13 cellular contexts compared by ENCODE assay signal in the genomic region with DNA sequence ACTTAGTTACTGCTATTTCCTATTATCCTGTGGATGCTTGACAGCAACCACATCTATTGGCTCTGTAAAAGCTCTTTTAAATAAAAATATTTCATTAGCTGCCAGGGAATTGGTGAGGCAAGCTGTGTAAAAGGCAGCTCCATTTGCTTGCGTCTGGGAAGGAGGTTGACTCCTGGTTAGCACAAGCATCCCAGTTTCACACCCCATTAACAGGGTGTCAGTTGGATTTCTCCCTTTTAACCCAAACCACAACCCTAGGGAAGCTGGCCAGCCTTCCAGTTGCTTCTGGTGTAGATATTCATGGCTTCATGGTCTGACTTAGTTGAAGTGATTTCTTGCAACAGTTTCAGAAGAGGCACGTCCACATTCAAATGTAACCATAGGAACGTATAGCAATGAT.
"Had no signal": no experiment of that assay in that cellular context is flagged by ENCODE, and none has a peak within 500 bp of the region (broad histone marks: within the 10 kb centered on the region; RNA-seq: fewer than 3 reads in every experiment).

No MANE protein-coding gene starts in this region.

- H3K9me3 ChIP-seq: upper lobe of left lung had no signal

- ATAC-seq: esophagus mucosa; naive thymus-derived CD4-positive, alpha-beta T cell had no signal

- H3K27me3 Mint-ChIP-seq: activated naive CD8-positive, alpha-beta T cell treated with anti-CD3 and anti-CD28 coated beads, Interleukin-2, amount 10 ng/mL, durations not matched to agents 7 days and 5 days had no signal

- H3K4me3 Mint-ChIP-seq: activated naive CD8-positive, alpha-beta T cell treated with anti-CD3 and anti-CD28 coated beads, Interleukin-2, amount 10 ng/mL, durations not matched to agents 7 days and 5 days; stimulated activated naive CD8-positive, alpha-beta T cell treated with anti-CD3 and anti-CD28 coated beads, Interleukin-15, Interleukin-2, amounts not matched to agents 100 ng/mL and 50 ng/mL, for 24 hours had no signal

- H3K36me3 Mint-ChIP-seq: activated naive CD8-positive, alpha-beta T cell treated with anti-CD3 and anti-CD28 coated beads, Interleukin-2, amount 10 ng/mL, durations not matched to agents 7 days and 5 days had no signal

- DNase-seq: activated CD4-positive, alpha-beta T cell treated with anti-CD3 and anti-CD28 coated beads, Interleukin-2, amount 50 U/mL, for 1 hour; activated CD4-positive, CD25-positive, alpha-beta regulatory T cell; activated CD8-positive, alpha-beta memory T cell treated with anti-CD3 and anti-CD28 coated beads for 24 hours; activated naive CD4-positive, alpha-beta T cell; activated naive CD8-positive, alpha-beta T cell treated with anti-CD3 and anti-CD28 coated beads, Interleukin-2, amount 10 ng/mL, durations not matched to agents 7 days and 5 days; glutamatergic neuron; posterior cingulate gyrus; small intestine; upper lobe of left lung had no signal

- H3K27ac ChIP-seq: upper lobe of left lung had no signal

- H3K36me3 ChIP-seq: upper lobe of left lung had no signal

- H3K27me3 ChIP-seq: upper lobe of left lung had no signal

- H3K27ac Mint-ChIP-seq: activated naive CD8-positive, alpha-beta T cell treated with anti-CD3 and anti-CD28 coated beads, Interleukin-2, amount 10 ng/mL, durations not matched to agents 7 days and 5 days; stimulated activated naive CD8-positive, alpha-beta T cell treated with anti-CD3 and anti-CD28 coated beads, Interleukin-15, Interleukin-2, amounts not matched to agents 100 ng/mL and 50 ng/mL, for 24 hours had no signal

- H3K4me3 ChIP-seq: lung, upper lobe of left lung had no signal
